Comparison of ENCODE assay signal across 30 cellular contexts in genomic region chr6:65937982-65938381, GRCh38.
DNase-seq lines count a peak whose midpoint lies in the region; FAIRE-seq and TF ChIP-seq lines count a peak whose summit lies in the region.
"Had no signal": no experiment of that assay in that cellular context is flagged by ENCODE, and none has a peak within 500 bp of the region (broad histone marks: within the 10 kb centered on the region; RNA-seq: fewer than 3 reads in every experiment).

No MANE protein-coding gene starts in this region.

- H3K27ac Mint-ChIP-seq in astrocyte (ENCODE audit: unreplicated experiment) = no peak overlapping the region
- H3K27ac Mint-ChIP-seq: activated CD4-positive, alpha-beta T cell treated with anti-CD3 and anti-CD28 coated beads for 36 hours; activated CD8-positive, alpha-beta memory T cell treated with anti-CD3 and anti-CD28 coated beads, Interleukin-2, amount 10 ng/mL, durations not matched to agents 7 days and 5 days; activated naive CD8-positive, alpha-beta T cell; CD8-positive, alpha-beta memory T cell; effector memory CD8-positive, alpha-beta T cell; natural killer cell treated with Interleukin-12 subunit alpha and Interleukin-12 subunit beta and Interleukin-15 and Interleukin-18, amount 100 ng/mL, for 72 hours; T-cell had no signal

- DNase-seq in HS-5 (ENCODE audit: low read depth) (peak; percentile 32), astrocyte (ENCODE audit: low read depth) (peak; percentile 6), left kidney (ENCODE audit: low read depth, low spot score) (peak; percentile 1), stromal cell of bone marrow (ENCODE audit: low read depth) (peak; percentile 3), COR-L47 (lab: John Stamatoyannopoulos, UW) (no peak), RCC 7860 (ENCODE audit: low spot score) (no peak), Kasumi-1 (lab: John Stamatoyannopoulos, UW) (no peak)
- DNase-seq: activated CD4-positive, alpha-beta T cell treated with anti-CD3 and anti-CD28 coated beads for 36 hours; activated CD8-positive, alpha-beta memory T cell treated with anti-CD3 and anti-CD28 coated beads, Interleukin-2, amount 10 ng/mL, durations not matched to agents 7 days and 5 days; AML-193; brain microvascular endothelial cell; CD8-positive, alpha-beta memory T cell; effector memory CD8-positive, alpha-beta T cell; NCI-H1105; NCI-H2029; NCI-H345; NCI-H774; SIG-M5; stimulated activated CD4-positive, alpha-beta T cell treated with anti-CD3 and anti-CD28 coated beads, Interleukin-1b, Interleukin-23, amount 100 ng/mL, for 48 hours; T-cell had no signal

- no peak for FAIRE-seq in astrocyte (lab: Jason Lieb, UNC)
- no peak for FAIRE-seq in RCC 7860 (lab: Jason Lieb, UNC)
- FAIRE-seq: colon, GM12891, HepG2, TTC549 had no signal

- H3K4me3 Mint-ChIP-seq in astrocyte (ENCODE audit: unreplicated experiment) = no peak overlapping the region
- H3K4me3 Mint-ChIP-seq: activated CD4-positive, alpha-beta T cell treated with anti-CD3 and anti-CD28 coated beads for 36 hours; activated CD8-positive, alpha-beta memory T cell treated with anti-CD3 and anti-CD28 coated beads, Interleukin-2, amount 10 ng/mL, durations not matched to agents 7 days and 5 days; activated naive CD8-positive, alpha-beta T cell; CD8-positive, alpha-beta memory T cell; effector memory CD8-positive, alpha-beta T cell; natural killer cell treated with Interleukin-12 subunit alpha and Interleukin-12 subunit beta and Interleukin-15 and Interleukin-18, amount 100 ng/mL, for 72 hours; T-cell had no signal

- H2AFZ ChIP-seq in astrocyte (ENCODE audit: low read depth, low read length) = no peak overlapping the region

- no peaks in the 10 kb centered on the region for H3K27me3 ChIP-seq in astrocyte (ENCODE audit: insufficient read depth, low read length)
- H3K27me3 ChIP-seq: brain microvascular endothelial cell, suprapubic skin, vagina had no signal

- no peak overlapping the region for H3K9ac ChIP-seq in astrocyte (ENCODE audit: low read length)

- no peak overlapping the region for H3K4me2 ChIP-seq in astrocyte (ENCODE audit: low read length)

- H3K9me3 Mint-ChIP-seq in astrocyte (ENCODE audit: unreplicated experiment) = no peaks in the 10 kb centered on the region

- no peaks in the 10 kb centered on the region for H3K27me3 Mint-ChIP-seq in astrocyte (ENCODE audit: low read depth, unreplicated experiment)
- H3K27me3 Mint-ChIP-seq: activated CD4-positive, alpha-beta T cell treated with anti-CD3 and anti-CD28 coated beads for 36 hours; activated CD8-positive, alpha-beta memory T cell treated with anti-CD3 and anti-CD28 coated beads, Interleukin-2, amount 10 ng/mL, durations not matched to agents 7 days and 5 days; activated naive CD8-positive, alpha-beta T cell; CD8-positive, alpha-beta memory T cell; effector memory CD8-positive, alpha-beta T cell; natural killer cell treated with Interleukin-12 subunit alpha and Interleukin-12 subunit beta and Interleukin-15 and Interleukin-18, amount 100 ng/mL, for 72 hours; T-cell had no signal

- H3K4me1 ChIP-seq in astrocyte (ENCODE audit: insufficient read depth, low read length) = no peaks in the 10 kb centered on the region
- H3K4me1 ChIP-seq: prostate gland, suprapubic skin, vagina had no signal

- H3K4me1 Mint-ChIP-seq in astrocyte (ENCODE audit: low read depth, unreplicated experiment) = no peaks in the 10 kb centered on the region
- H3K4me1 Mint-ChIP-seq: activated CD4-positive, alpha-beta T cell treated with anti-CD3 and anti-CD28 coated beads for 36 hours; activated CD8-positive, alpha-beta memory T cell treated with anti-CD3 and anti-CD28 coated beads, Interleukin-2, amount 10 ng/mL, durations not matched to agents 7 days and 5 days; CD8-positive, alpha-beta memory T cell; T-cell had no signal

- H3K9me3 ChIP-seq in astrocyte (ENCODE audit: insufficient read depth, low read depth, low read length) = no peaks in the 10 kb centered on the region
- H3K9me3 ChIP-seq: prostate gland, suprapubic skin, vagina had no signal

- H3K4me3 ChIP-seq in astrocyte (ENCODE audit: insufficient read depth, low read depth, low read length) = no peak overlapping the region
- H3K4me3 ChIP-seq: prostate gland, skin epidermis, suprapubic skin, vagina had no signal

- TF ChIP-seq CTCF in astrocyte (IDR thresholded peaks at IDR 0.05; ENCODE audit: insufficient read depth, low read depth, low read length) = no peak

- H3K27ac ChIP-seq in astrocyte (ENCODE audit: low read depth, low read length) = no peak overlapping the region
- H3K27ac ChIP-seq: brain microvascular endothelial cell, prostate gland, skin epidermis, suprapubic skin, vagina had no signal

- H4K20me1 ChIP-seq in astrocyte (ENCODE audit: insufficient read depth, low read length) = no peaks in the 10 kb centered on the region

- H3K79me2 ChIP-seq in astrocyte (ENCODE audit: insufficient read depth, low read length) = no peaks in the 10 kb centered on the region

- no peaks in the 10 kb centered on the region for H3K36me3 ChIP-seq in astrocyte (ENCODE audit: insufficient read depth, low read length)
- H3K36me3 ChIP-seq: brain microvascular endothelial cell, prostate gland, suprapubic skin, vagina had no signal

- no peaks in the 10 kb centered on the region for H3K36me3 Mint-ChIP-seq in astrocyte (ENCODE audit: low read depth, unreplicated experiment)
- H3K36me3 Mint-ChIP-seq: activated CD8-positive, alpha-beta memory T cell treated with anti-CD3 and anti-CD28 coated beads, Interleukin-2, amount 10 ng/mL, durations not matched to agents 7 days and 5 days; activated naive CD8-positive, alpha-beta T cell; CD8-positive, alpha-beta memory T cell; natural killer cell treated with Interleukin-12 subunit alpha and Interleukin-12 subunit beta and Interleukin-15 and Interleukin-18, amount 100 ng/mL, for 72 hours; T-cell had no signal

Comparison
In these comparisons a context has a peak if more than half of its experiments do, and no peak if none do; other contexts are left out.
1. DNase-seq: peak in HS-5 (single experiment), astrocyte (single experiment), left kidney (single experiment) and stromal cell of bone marrow (single experiment); none in COR-L47 (single experiment), RCC 7860 (single experiment) and Kasumi-1 (0 of 2).